7 cellular contexts compared by ENCODE assay signal in the genomic region with DNA sequence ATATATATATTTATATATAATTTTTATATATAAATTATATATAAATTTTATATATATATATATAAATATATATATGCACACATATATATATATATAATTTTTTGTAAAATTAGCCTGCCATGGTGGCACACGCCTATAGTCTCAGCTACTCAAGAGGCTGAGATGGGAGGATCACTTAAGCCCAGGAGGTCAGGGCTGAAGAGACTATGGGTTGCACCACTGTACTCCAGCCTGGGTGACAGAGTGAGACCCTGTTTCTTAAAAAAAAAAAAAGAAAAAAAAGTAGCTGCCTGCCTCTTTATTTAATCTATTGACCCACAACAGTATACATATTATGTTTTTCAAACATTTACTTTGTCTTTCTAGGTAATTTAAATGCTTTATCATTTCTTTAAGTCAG.
"Had no signal": no experiment of that assay in that cellular context is flagged by ENCODE, and none has a peak within 500 bp of the region (broad histone marks: within the 10 kb centered on the region; RNA-seq: fewer than 3 reads in every experiment).

No MANE protein-coding gene starts in this region.

- H3K4me2 ChIP-seq: KMS-11 had no signal

- DNase-seq: IMR-90, KBM-7, KG1 had no signal

- H3K9ac ChIP-seq: KMS-11 had no signal

- ATAC-seq: HepG2 had no signal

- H3K27ac ChIP-seq: HL-60, KMS-11 had no signal

- FAIRE-seq: HepG2, HTR-8/SVneo had no signal
